Comparison of ENCODE assay signal across 27 cellular contexts in the genomic region with DNA sequence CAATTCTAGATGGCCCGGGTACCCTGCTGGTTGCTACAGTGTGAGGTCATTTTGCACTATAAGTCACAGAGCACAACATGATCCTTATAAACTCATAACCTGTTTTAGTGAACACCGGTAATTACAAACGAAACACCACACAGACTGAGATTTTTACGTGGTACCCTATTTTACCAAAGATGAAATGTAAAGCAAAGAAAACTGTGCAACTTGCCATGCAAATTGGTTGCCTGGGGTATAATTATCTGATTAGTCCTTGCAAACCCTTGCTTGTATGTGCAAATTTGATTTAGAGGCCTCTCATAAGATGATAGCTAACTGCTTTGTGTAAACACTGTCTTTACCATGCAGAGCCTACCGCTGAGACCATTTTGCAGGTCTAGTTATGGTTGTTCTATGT.
DNase-seq lines count a peak whose midpoint lies in the region; FAIRE-seq and TF ChIP-seq lines count a peak whose summit lies in the region.
"Had no signal": no experiment of that assay in that cellular context is flagged by ENCODE, and none has a peak within 500 bp of the region (broad histone marks: within the 10 kb centered on the region; RNA-seq: fewer than 3 reads in every experiment).

No MANE protein-coding gene starts in this region.

- H3K27ac ChIP-seq in MM.1S (ENCODE audit: low read length), result peak overlapping the region; percentile 83; the same call in 1 of the 2 replicates
- H3K27ac ChIP-seq: RWPE1 had no signal

- H3K4me1 Mint-ChIP-seq in type B pancreatic cell (ENCODE audit: unreplicated experiment), result no peaks in the 10 kb centered on the region
- H3K4me1 Mint-ChIP-seq: CD14-positive monocyte had no signal

- H3K4me3 ChIP-seq in MM.1S (ENCODE audit: low read length), result no peak overlapping the region; the same call in 1 of the 2 replicates
- H3K4me3 ChIP-seq: K562 had no signal

- H3K27me3 ChIP-seq in MM.1S (replicated peaks; ENCODE audit: insufficient read depth, low read length), result no peaks in the 10 kb centered on the region
- H3K27me3 ChIP-seq: BE2C had no signal

- no peaks in the 10 kb centered on the region for H3K9me2 ChIP-seq in MM.1S (replicated peaks; ENCODE audit: insufficient read depth, low read length)

- H3K4me1 ChIP-seq in MM.1S (ENCODE audit: low read length), result peaks cover 22% of the 10 kb centered on the region
- H3K4me1 ChIP-seq: BE2C had no signal

- no peaks in the 10 kb centered on the region for H4K20me1 ChIP-seq in MM.1S (ENCODE audit: insufficient read depth, low read length)

- no peak overlapping the region for H3K4me3 Mint-ChIP-seq in type B pancreatic cell
- H3K4me3 Mint-ChIP-seq: CD14-positive monocyte; HFFc6; T-helper 1 cell treated with Interleukin-12 subunit alpha and Interleukin-12 subunit beta and Interleukin-4 antibody, amounts not matched to agents 30 μg/mL and 1 μg/mL, for 36 hours had no signal

- peaks cover 3% of the 10 kb centered on the region for H3K36me3 Mint-ChIP-seq in type B pancreatic cell
- H3K36me3 Mint-ChIP-seq: CD14-positive monocyte had no signal

- no peaks in the 10 kb centered on the region for H3K36me3 ChIP-seq in MM.1S (replicated peaks; ENCODE audit: insufficient read depth, low read length)
- H3K36me3 ChIP-seq: BE2C had no signal

- no peak for FAIRE-seq in H54 (lab: Jason Lieb, UNC)
- FAIRE-seq: GM12891, HTR-8/SVneo, K562 had no signal

- TF ChIP-seq CTCF in MM.1S (IDR thresholded peaks at IDR 0.05; ENCODE audit: low read length) (no peak), type B pancreatic cell (conservative IDR thresholded peaks at IDR 0.05) (no peak)

- H3K4me2 ChIP-seq in MM.1S (ENCODE audit: low read depth, low read length), result peak overlapping the region; percentile 64

- H2AFZ ChIP-seq in MM.1S (ENCODE audit: low read length), result no peak overlapping the region

- H3K9ac ChIP-seq in MM.1S (ENCODE audit: low read length), result peak overlapping the region; percentile 14; the same call in 1 of the 2 replicates

- H3K79me2 ChIP-seq in MM.1S (ENCODE audit: low read length), result no peaks in the 10 kb centered on the region

- H3K27ac Mint-ChIP-seq in type B pancreatic cell, result peak overlapping the region; percentile 7
- H3K27ac Mint-ChIP-seq: CD14-positive monocyte; HFFc6; T-helper 1 cell treated with Interleukin-12 subunit alpha and Interleukin-12 subunit beta and Interleukin-4 antibody, amounts not matched to agents 30 μg/mL and 1 μg/mL, for 36 hours had no signal

- H3K9me3 ChIP-seq in MM.1S (replicated peaks; ENCODE audit: insufficient read depth, low read length), result no peaks in the 10 kb centered on the region
- H3K9me3 ChIP-seq: BE2C had no signal

- DNase-seq in NCI-H2107 treated with DMSO at 0.1 percent for 48 hours (lab: John Stamatoyannopoulos, UW; ENCODE audit: unreplicated experiment), result peak; percentile 65
- no peak for DNase-seq in NCI-H2107 (lab: John Stamatoyannopoulos, UW)
- DNase-seq in MM.1S, result peak; percentile 21
- DNase-seq in SK-N-DZ (ENCODE audit: low spot score), result peak; percentile 35
- DNase-seq in type B pancreatic cell (ENCODE audit: extremely low spot score, unreplicated experiment), result no peak
- no peak for DNase-seq in DMS 273 treated with DMSO at 0.1 percent for 48 hours (lab: John Stamatoyannopoulos, UW)
- no peak for DNase-seq in COR-L47 (lab: John Stamatoyannopoulos, UW)
- DNase-seq in H54 (ENCODE audit: insufficient read length, low spot score), result no peak
- DNase-seq: 8988T, ACHN, BE2C, DMS79 treated with DMSO at 0.1 percent for 48 hours, GF-D8, H7, HFFc6, NCI-H1694 treated with DMSO at 0.1 percent for 48 hours, NCI-H2081, NCI-H524, NCI-H82, SHP77, SW 1271 had no signal

- peaks cover 21% of the 10 kb centered on the region for H3F3A ChIP-seq in MM.1S (ENCODE audit: insufficient read depth, low read length)

- no peaks in the 10 kb centered on the region for H3K9me3 Mint-ChIP-seq in type B pancreatic cell
- H3K9me3 Mint-ChIP-seq: HFFc6; T-helper 1 cell treated with Interleukin-12 subunit alpha and Interleukin-12 subunit beta and Interleukin-4 antibody, amounts not matched to agents 30 μg/mL and 1 μg/mL, for 36 hours had no signal

- no peak for TF ChIP-seq POLR2A in H54 (IDR thresholded peaks at IDR 0.05; ENCODE audit: low read depth, low read length)

- H3K27me3 Mint-ChIP-seq in type B pancreatic cell, result peaks cover 3% of the 10 kb centered on the region

Comparison
In these comparisons a context has a peak if more than half of its experiments do, and no peak if none do; other contexts are left out.
1. DNase-seq: peak in NCI-H2107 treated with DMSO at 0.1 percent for 48 hours (single experiment), MM.1S (single experiment) and SK-N-DZ (single experiment); none in NCI-H2107 (single experiment), type B pancreatic cell (single experiment), DMS 273 treated with DMSO at 0.1 percent for 48 hours (single experiment), COR-L47 (single experiment) and H54 (single experiment).